Comparison of ENCODE assay signal across 15 cellular contexts in the genomic region with DNA sequence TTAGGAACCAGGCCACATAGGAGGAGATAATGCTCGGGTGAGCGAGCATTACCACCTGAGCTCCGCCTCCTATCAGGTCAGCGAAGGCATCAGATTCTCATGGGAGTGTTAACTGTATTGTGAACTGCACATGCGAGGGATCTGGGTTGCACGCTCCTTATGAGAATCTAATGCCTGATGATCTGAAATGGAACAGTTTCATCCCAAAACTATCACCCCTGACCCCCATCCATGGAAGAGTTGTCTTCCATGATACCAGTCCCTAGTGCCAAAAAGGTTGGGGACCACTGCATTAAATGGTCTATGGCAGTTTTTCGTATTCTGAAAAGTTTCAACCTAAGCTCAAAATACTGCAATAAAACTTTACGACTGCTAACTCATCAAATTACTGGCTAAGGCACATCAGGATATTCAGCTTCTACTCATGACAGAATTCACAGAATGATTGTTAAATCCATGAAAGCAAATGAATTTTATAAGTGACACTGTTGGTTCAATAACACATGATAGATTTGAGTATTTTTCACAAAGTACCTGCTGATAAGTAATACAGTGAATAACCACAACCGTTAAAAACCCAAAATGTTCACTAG. TPM values are rescaled to one million over a fixed set of nuclear protein-coding genes. Genes with fewer than 3 reads are reported as not detected.
A peak's percentile ranks its signal among the peaks of the same experiment; 100 is the strongest.
DNase-seq lines count a peak whose midpoint lies in the region; ATAC-seq and TF ChIP-seq lines count a peak whose summit lies in the region.
"Had no signal": no experiment of that assay in that cellular context is flagged by ENCODE, and none has a peak within 500 bp of the region (broad histone marks: within the 10 kb centered on the region; RNA-seq: fewer than 3 reads in every experiment).

No MANE protein-coding gene starts in this region.

- no peak overlapping the region for H3K18ac ChIP-seq in mesenchymal stem cell (ENCODE audit: low read depth in 1 of 2, low read length in 2 of 2)

- no peak overlapping the region for H2BK5ac ChIP-seq in mesenchymal stem cell (ENCODE audit: low read depth, low read length, poor library complexity, severe bottlenecking)

- no peak overlapping the region for H4K91ac ChIP-seq in mesenchymal stem cell (ENCODE audit: low read length)

- no peak overlapping the region for H2BK120ac ChIP-seq in mesenchymal stem cell (ENCODE audit: low read depth, low read length)

- dilution Hi-C loops in mammary epithelial cell (cut with HindIII; ENCODE audit: low sequenced_read_pairs) = no loop called here

- no peaks in the 10 kb centered on the region for H3K9me3 ChIP-seq in mammary epithelial cell (replicated peaks; ENCODE audit: insufficient read depth, low read length)
- no peaks in the 10 kb centered on the region for H3K9me3 ChIP-seq in adipocyte (ENCODE audit: control insufficient read depth, low read length)
- H3K9me3 ChIP-seq in mesenchymal stem cell (ENCODE audit: control insufficient read depth, low read length) = no peaks in the 10 kb centered on the region
- no peaks in the 10 kb centered on the region for H3K9me3 ChIP-seq in subcutaneous abdominal adipose tissue (ENCODE audit: control insufficient read depth in 5 of 5, low read length in 5 of 5)
- H3K9me3 ChIP-seq: HAP-1 had no signal

- H4K20me1 ChIP-seq in mammary epithelial cell (ENCODE audit: insufficient read depth, low read length) = no peaks in the 10 kb centered on the region

- H3K4me3 Mint-ChIP-seq in MCF 10A (ENCODE audit: unreplicated experiment) = no peak overlapping the region
- H3K4me3 Mint-ChIP-seq: B cell; CD4-positive, alpha-beta T cell had no signal

- peaks cover 29% of the 10 kb centered on the region for H3K4me1 ChIP-seq in mammary epithelial cell (ENCODE audit: insufficient read depth, low read length)
- H3K4me1 ChIP-seq in adipocyte (ENCODE audit: control insufficient read depth, insufficient read depth, low read length) = peaks cover 42% of the 10 kb centered on the region
- peaks cover 5% of the 10 kb centered on the region for H3K4me1 ChIP-seq in mesenchymal stem cell (ENCODE audit: control insufficient read depth, insufficient read depth, low read depth, low read length)
- peaks cover 0 to 19% (median 12%) of the 10 kb centered on the region in 5 donors for H3K4me1 ChIP-seq in subcutaneous abdominal adipose tissue (ENCODE audit: control insufficient read depth in 5 of 5, insufficient read depth in 5 of 5, low read length in 5 of 5)

- H3K4ac ChIP-seq in mesenchymal stem cell (ENCODE audit: low read depth in 1 of 2, low read length in 2 of 2) = no peak overlapping the region

- H3K27me3 Mint-ChIP-seq in MCF 10A (ENCODE audit: insufficient read depth, unreplicated experiment) = no peaks in the 10 kb centered on the region
- H3K27me3 Mint-ChIP-seq: B cell; CD4-positive, alpha-beta T cell had no signal

- peaks cover 94% of the 10 kb centered on the region for H3K79me2 ChIP-seq in mammary epithelial cell (ENCODE audit: insufficient read depth, low read length)

- over 99% methylated on average over 9 of the region's 9 CpGs for WGBS in mammary epithelial cell (ENCODE audit: low coverage, missing lambda C conversion rate)
- WGBS in mesenchymal stem cell = 97% methylated on average over 9 of the region's 9 CpGs

- in situ Hi-C loops in mammary epithelial cell (cut with MboI; ENCODE audit: low sequenced_read_pairs in 2 of 2) = no loop called here

- no peaks in the 10 kb centered on the region for H3K9me3 Mint-ChIP-seq in MCF 10A (ENCODE audit: unreplicated experiment)
- H3K9me3 Mint-ChIP-seq: CD4-positive, alpha-beta T cell; HFFc6 had no signal

- H3K4me1 Mint-ChIP-seq in MCF 10A (ENCODE audit: insufficient read depth, unreplicated experiment) = peaks cover 38% of the 10 kb centered on the region
- H3K4me1 Mint-ChIP-seq: B cell had no signal

- no peak overlapping the region for H3K14ac ChIP-seq in mesenchymal stem cell (ENCODE audit: low read length in 2 of 2)

- no peak overlapping the region for H3K9ac ChIP-seq in mammary epithelial cell (ENCODE audit: insufficient read depth, low read length)
- no peak overlapping the region for H3K9ac ChIP-seq in adipocyte (ENCODE audit: low read length)
- no peak overlapping the region for H3K9ac ChIP-seq in mesenchymal stem cell (ENCODE audit: low read length)
- no peak overlapping the region for H3K9ac ChIP-seq in subcutaneous abdominal adipose tissue (ENCODE audit: low read length in 5 of 5)

- BruUV-seq in MCF 10A (replicated peaks; lab: Mats Ljungman, UMichigan) (no TSS peak), mammary epithelial cell (replicated peaks; lab: Mats Ljungman, UMichigan) (no TSS peak)

- H3K23ac ChIP-seq in mesenchymal stem cell (ENCODE audit: low read length in 2 of 2) = no peak overlapping the region

- H2BK12ac ChIP-seq in mesenchymal stem cell (ENCODE audit: low read length in 2 of 2) = no peak overlapping the region

- intact Hi-C loops in MCF 10A (cut with micrococcal nuclease) (no loop called here), mammary epithelial cell (cut with micrococcal nuclease) (no loop called here)

- H3K4me3 ChIP-seq in mammary epithelial cell (replicated peaks in 1 of 3; ENCODE audit: insufficient read depth in 1 of 3, low read depth in 2 of 3, low read length in 3 of 3) (no peak overlapping the region), adipocyte (ENCODE audit: low read length) (peak overlapping the region; percentile 58), mesenchymal stem cell (ENCODE audit: insufficient read depth in 1 of 2, low read depth in 1 of 2, low read length in 2 of 2) (no peak overlapping the region), subcutaneous abdominal adipose tissue (ENCODE audit: low read depth in 1 of 5, low read length in 5 of 5) (no peak overlapping the region)
- H3K4me3 ChIP-seq: HAP-1 had no signal

- POLR2A ChIA-PET in MCF 10A (lab: Yijun Ruan, JAX) = interaction anchor here (1.1 to 3.6 kb wide), 6 partner anchors 8 to 70 kb away, joined by 3 to 19 read pairs (median 4); partner anchors contain the start of gene RNF217

- no peak overlapping the region for H2BK15ac ChIP-seq in mesenchymal stem cell (ENCODE audit: low read depth, poor library complexity, severe bottlenecking)

- H3K4me2 ChIP-seq in mammary epithelial cell (ENCODE audit: insufficient read depth, low read depth, low read length) = no peak overlapping the region
- no peak overlapping the region for H3K4me2 ChIP-seq in mesenchymal stem cell (ENCODE audit: low read length, poor library complexity, severe bottlenecking)

- peak overlapping the region; percentile 77 for H3K27ac Mint-ChIP-seq in MCF 10A (ENCODE audit: low read depth, unreplicated experiment)
- H3K27ac Mint-ChIP-seq: B cell; CD4-positive, alpha-beta T cell had no signal

- H3K27me3 ChIP-seq in mammary epithelial cell (ENCODE audit: insufficient read depth, low read length) (no peaks in the 10 kb centered on the region), adipocyte (replicated peaks; ENCODE audit: control insufficient read depth, insufficient read depth, low read length) (no peaks in the 10 kb centered on the region), mesenchymal stem cell (ENCODE audit: control insufficient read depth in 1 of 2, insufficient read depth in 1 of 2, low read length in 2 of 2) (no peaks in the 10 kb centered on the region), subcutaneous abdominal adipose tissue (ENCODE audit: control insufficient read depth in 5 of 5, insufficient read depth in 4 of 5, low read length in 5 of 5) (no peaks in the 10 kb centered on the region)

- no peak overlapping the region for H3K27ac ChIP-seq in mammary epithelial cell (ENCODE audit: insufficient read depth, low read depth, low read length)
- no peak overlapping the region for H3K27ac ChIP-seq in mesenchymal stem cell (ENCODE audit: low read length, poor library complexity, severe bottlenecking)
- H3K27ac ChIP-seq in subcutaneous abdominal adipose tissue (ENCODE audit: low read depth, low read length) = peak overlapping the region; percentile 7

- H3K36me3 Mint-ChIP-seq in MCF 10A (ENCODE audit: insufficient read depth, unreplicated experiment) = no peaks in the 10 kb centered on the region

- H4K8ac ChIP-seq in mesenchymal stem cell (ENCODE audit: low read length) = no peak overlapping the region

- DNase-seq in MCF 10A (ENCODE audit: unreplicated experiment) (no peak), mammary epithelial cell (no peak), adipocyte (ENCODE audit: low read depth) (no peak), mesenchymal stem cell (no peak), NCI-H1436 (lab: John Stamatoyannopoulos, UW) (no peak)
- no peak for DNase-seq in activated CD8-positive, alpha-beta memory T cell treated with anti-CD3 and anti-CD28 coated beads, Interleukin-2, amount 50 U/mL, for 48 hours
- DNase-seq: C1 segment of cervical spinal cord; CD4-positive, alpha-beta T cell; DND-41; GDM1; HFFc6 had no signal

- peak overlapping the region; percentile 34 for H2AK5ac ChIP-seq in mesenchymal stem cell (ENCODE audit: low read length, severe bottlenecking)

- no peak for ATAC-seq in GM18511 (IDR thresholded peaks at IDR 0.05; ENCODE audit: unreplicated experiment)

- TF ChIP-seq CTCF in MCF 10A (IDR thresholded peaks at IDR 0.05; ENCODE audit: unreplicated experiment) (no peak), mammary epithelial cell (conservative IDR thresholded peaks at IDR 0.05 in 1 of 2, IDR thresholded peaks at IDR 0.05 in 1 of 2; ENCODE audit: extremely low read depth in 1 of 2, insufficient read depth in 1 of 2, low read depth in 1 of 2, low read length in 2 of 2) (no peak)

- H2AFZ ChIP-seq in mammary epithelial cell (ENCODE audit: low read depth, low read length) = no peak overlapping the region
- H2AFZ ChIP-seq in mesenchymal stem cell (ENCODE audit: low read depth, low read length) = no peak overlapping the region

- CTCF ChIA-PET in MCF 10A (lab: Yijun Ruan, JAX) (interaction anchor here (0.6 to 0.7 kb wide), 2 partner anchors 26 to 793 kb away, joined by 3 read pairs; no protein-coding TSS in a partner anchor), mammary epithelial cell (lab: Charles Lee; ENCODE audit: low non-redundant PET) (no interaction called here)

- H3K36me3 ChIP-seq in mammary epithelial cell (ENCODE audit: insufficient read depth, low read length) = peaks cover 10% of the 10 kb centered on the region
- H3K36me3 ChIP-seq in adipocyte (ENCODE audit: control insufficient read depth, insufficient read depth, low read length, severe bottlenecking) = peaks cover 3% of the 10 kb centered on the region
- peaks cover 0 to 6% of the 10 kb centered on the region in 2 experiments for H3K36me3 ChIP-seq in mesenchymal stem cell (ENCODE audit: control insufficient read depth in 1 of 2, insufficient read depth in 2 of 2, low read depth in 1 of 2, low read length in 2 of 2)
- no peaks in the 10 kb centered on the region for H3K36me3 ChIP-seq in subcutaneous abdominal adipose tissue (ENCODE audit: control insufficient read depth in 5 of 5, insufficient read depth in 5 of 5, low read length in 5 of 5)
- H3K36me3 ChIP-seq: HAP-1 had no signal

- H3K79me1 ChIP-seq in mesenchymal stem cell (replicated peaks; ENCODE audit: low read length, poor library complexity, severe bottlenecking) = peaks cover 15% of the 10 kb centered on the region

RNA-seq across cellular contexts. Expression of gene RNF217, which starts 25.9 kb away (rescaled TPM):
- 22.8 and 24.8 TPM in 2 replicates for total RNA-seq in MCF 10A (2022)
- 100 to 1,000 TPM in 1 of 2 donors, 10 to 100 TPM in 1; 53.9 to 103 TPM for total RNA-seq in mammary epithelial cell
- polyA plus RNA-seq in mammary epithelial cell = 25.5 TPM
- 54.8 TPM for polyA minus RNA-seq in mammary epithelial cell
- 12.7 TPM for polyA plus RNA-seq in mesenchymal stem cell (2013, experiment 1 of 2)
- polyA plus RNA-seq in mesenchymal stem cell (2013, experiment 2 of 2) = 12.3 TPM
- total RNA-seq: B cell had no signal
